In genomic region chrX:154733072-154733425, GRCh38 we compare ENCODE assay signal across 12 cellular contexts. TPM values are rescaled to one million over a fixed set of nuclear protein-coding genes. Genes with fewer than 3 reads are reported as not detected.
A peak's percentile ranks its signal among the peaks of the same experiment; 100 is the strongest.
DNase-seq lines count a peak whose midpoint lies in the region; ATAC-seq and TF ChIP-seq lines count a peak whose summit lies in the region.
"Had no signal": no experiment of that assay in that cellular context is flagged by ENCODE, and none has a peak within 500 bp of the region (broad histone marks: within the 10 kb centered on the region; RNA-seq: fewer than 3 reads in every experiment).

No MANE protein-coding gene starts in this region.

- DNase-seq in CD4-positive, alpha-beta T cell, result no peak
- DNase-seq in NB4 (ENCODE audit: low read depth) (no peak), colonic mucosa (no peak), hippocampal formation (lab: John Stamatoyannopoulos, UW) (no peak)
- no peak for DNase-seq in stimulated activated naive CD4-positive, alpha-beta T cell treated with Interleukin-2 at 50 U/mL for 16 hours (lab: John Stamatoyannopoulos, UW)
- DNase-seq: amniotic stem cell, DMS 273 treated with DMSO at 0.1 percent for 48 hours, midbrain, NCI-H1105 treated with DMSO at 0.1 percent for 48 hours had no signal

- H3K4me1 ChIP-seq in colonic mucosa, result no peaks in the 10 kb centered on the region
- H3K4me1 ChIP-seq in neutrophil (ENCODE audit: control insufficient read depth in 1 of 2, insufficient read depth in 1 of 2, low read depth in 1 of 2, low read length in 1 of 2), result peaks cover 96 to 97% of the 10 kb centered on the region in 2 experiments

- peaks cover 89% of the 10 kb centered on the region for H3K4me1 Mint-ChIP-seq in CD4-positive, alpha-beta T cell (ENCODE audit: low read depth)

- no peak overlapping the region for H3K27ac ChIP-seq in CD4-positive, alpha-beta T cell (ENCODE audit: low read depth, low read length)
- H3K27ac ChIP-seq in colonic mucosa (peak overlapping the region; percentile 77), neutrophil (peak overlapping the region; percentile 86)

- CTCF ChIA-PET in CD4-positive, alpha-beta T cell (lab: Charles Lee), result no interaction called here

- H3K27me3 Mint-ChIP-seq in CD4-positive, alpha-beta T cell, result no peaks in the 10 kb centered on the region

- no peak for ATAC-seq in CD4-positive, alpha-beta T cell (ENCODE audit: poor library complexity)
- ATAC-seq in HG02588 (IDR thresholded peaks at IDR 0.05; ENCODE audit: unreplicated experiment), result no peak
- no peak for ATAC-seq in GM19328 (IDR thresholded peaks at IDR 0.05; ENCODE audit: unreplicated experiment)

- no peaks in the 10 kb centered on the region for H3K27me3 ChIP-seq in CD4-positive, alpha-beta T cell (ENCODE audit: control insufficient read depth, insufficient read depth, low read length)
- H3K27me3 ChIP-seq in colonic mucosa (no peaks in the 10 kb centered on the region), neutrophil (no peaks in the 10 kb centered on the region)

- H3K27ac Mint-ChIP-seq in CD4-positive, alpha-beta T cell, result peak overlapping the region; percentile 94

- H3K36me3 ChIP-seq in colonic mucosa (no peaks in the 10 kb centered on the region), neutrophil (no peaks in the 10 kb centered on the region)

- no peaks in the 10 kb centered on the region for H3K9me3 ChIP-seq in CD4-positive, alpha-beta T cell (ENCODE audit: control insufficient read depth, low read length)
- H3K9me3 ChIP-seq in colonic mucosa (no peaks in the 10 kb centered on the region), neutrophil (no peaks in the 10 kb centered on the region)

- no peaks in the 10 kb centered on the region for H3K9me3 Mint-ChIP-seq in CD4-positive, alpha-beta T cell

- peak overlapping the region; percentile 57 for H3K4me3 Mint-ChIP-seq in CD4-positive, alpha-beta T cell

- TF ChIP-seq CTCF in CD4-positive, alpha-beta T cell (IDR thresholded peaks at IDR 0.05), result no peak
- TF ChIP-seq CTCF in NB4 (IDR thresholded peaks at IDR 0.05; ENCODE audit: low read depth, low read length) (no peak), colonic mucosa (IDR thresholded peaks at IDR 0.05) (no peak), neutrophil (IDR thresholded peaks at IDR 0.05) (no peak)

- intact Hi-C loops in CD4-positive, alpha-beta T cell (cut with DNase I, micrococcal nuclease), result loop anchor here in 1 of 2 experiments (2.0 kb wide), 1 partner anchor 16 kb away; no protein-coding TSS in a partner anchor
- intact Hi-C loops in colonic mucosa (cut with DNase I), result no loop called here

- H3K4me3 ChIP-seq in NB4 (ENCODE audit: low read depth, low read length) (peak overlapping the region; percentile 34), colonic mucosa (no peak overlapping the region), neutrophil (ENCODE audit: low read depth in 1 of 2, low read length in 1 of 2) (peak overlapping the region; percentile 14 to 30)

- POLR2A ChIA-PET in CD4-positive, alpha-beta T cell (lab: Charles Lee), result interaction anchor here (1.5 to 2.1 kb wide), 3 partner anchors 14 to 29 kb away, joined by 5 to 8 read pairs (median 6); partner anchors contain the start of genes DKC1 and GAB3

- no peaks in the 10 kb centered on the region for H3K36me3 Mint-ChIP-seq in CD4-positive, alpha-beta T cell (ENCODE audit: low read depth)

- no peak overlapping the region for H3K9ac ChIP-seq in colonic mucosa (ENCODE audit: low read depth in 2 of 2, low read length in 2 of 2)

- no peak for TF ChIP-seq POLR2A in NB4 (IDR thresholded peaks at IDR 0.05; ENCODE audit: extremely low read depth, insufficient read length)

RNA-seq across cellular contexts. Expression of gene GAB3, which starts 17.8 kb away (rescaled TPM):
- total RNA-seq in CD4-positive, alpha-beta T cell, result 1 to 10 TPM; 3.4 to 3.5 TPM
- 1 to 10 TPM; 1.2 to 1.4 TPM for total RNA-seq in colonic mucosa

RNA-seq across cellular contexts. Expression of gene DKC1, which starts 29.6 kb away (rescaled TPM):
- total RNA-seq in CD4-positive, alpha-beta T cell, result 10 to 100 TPM; 51.7 to 58.6 TPM
- 10 to 100 TPM; 28.5 to 55.0 TPM for total RNA-seq in colonic mucosa
